In the genomic region with DNA sequence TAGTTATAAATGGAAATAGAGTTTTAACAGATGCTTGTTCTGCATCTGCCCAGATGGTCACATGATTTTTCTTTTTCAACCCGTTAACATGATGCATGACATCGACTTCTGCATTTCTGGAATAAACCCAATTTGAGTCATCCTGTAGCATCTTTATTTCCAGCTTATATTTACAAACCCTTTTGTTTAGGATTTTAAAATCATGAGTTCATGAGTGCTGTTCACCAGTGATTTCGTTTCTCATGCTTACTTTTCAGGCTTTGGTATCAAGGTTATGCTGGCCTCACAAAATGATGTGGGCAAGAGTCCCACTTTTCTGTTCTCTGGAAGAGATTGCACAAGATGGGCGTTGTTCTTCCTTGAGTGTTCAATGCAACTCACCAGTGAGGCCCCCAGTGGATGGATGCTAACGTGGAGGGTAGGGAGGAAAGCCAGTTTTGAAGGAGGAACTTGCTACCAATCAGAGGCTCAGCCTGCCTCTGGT, we compare ENCODE assay signal across 12 cellular contexts. TPM values are rescaled to one million over a fixed set of nuclear protein-coding genes. Genes with fewer than 3 reads are reported as not detected.
DNase-seq lines count a peak whose midpoint lies in the region; ATAC-seq lines count a peak whose summit lies in the region.
"Had no signal": no experiment of that assay in that cellular context is flagged by ENCODE, and none has a peak within 500 bp of the region (broad histone marks: within the 10 kb centered on the region; RNA-seq: fewer than 3 reads in every experiment).

No MANE protein-coding gene starts in this region.

- H3K4me3 ChIP-seq in skeletal muscle satellite cell (ENCODE audit: low read length), result no peak overlapping the region

- no peaks in the 10 kb centered on the region for H3K27me3 ChIP-seq in skeletal muscle satellite cell (ENCODE audit: control insufficient read depth, insufficient read depth, low read length)

- ATAC-seq in Right ventricle myocardium inferior, result peak; percentile 68
- no peak for ATAC-seq in GM19397 (IDR thresholded peaks at IDR 0.05; ENCODE audit: unreplicated experiment)
- ATAC-seq in GM21367 (IDR thresholded peaks at IDR 0.05; ENCODE audit: unreplicated experiment), result no peak
- no peak for ATAC-seq in GM19455 (IDR thresholded peaks at IDR 0.05; ENCODE audit: unreplicated experiment)

- H3K9ac ChIP-seq in skeletal muscle satellite cell (ENCODE audit: low read depth, low read length), result peak overlapping the region; percentile 14

- peaks cover 6% of the 10 kb centered on the region for H3K36me3 ChIP-seq in skeletal muscle satellite cell (ENCODE audit: insufficient read depth, low read length)

- H3K9me3 ChIP-seq in skeletal muscle satellite cell (replicated peaks; ENCODE audit: low read length), result no peaks in the 10 kb centered on the region

- DNase-seq in GM03348 (ENCODE audit: low spot score) (peak; percentile 75), SIG-M5 treated with dmso at 0.1 percent for 504 hours (lab: John Stamatoyannopoulos, UW; ENCODE audit: unreplicated experiment) (peak; percentile 74), Right ventricle myocardium inferior (ENCODE audit: missing footprints) (no peak)
- DNase-seq in activated T-cell treated with anti-CD3 and anti-CD28 coated beads, Interleukin-2, amount 50 U/mL, for 48 hours, result no peak
- DNase-seq: activated naive CD4-positive, alpha-beta T cell treated with Interleukin-2 at 50 U/mL for 16 hours; DND-41; midbrain; NCI-H774 had no signal

- H3K4me2 ChIP-seq in skeletal muscle satellite cell (ENCODE audit: low read length), result peak overlapping the region; percentile 29

- intact Hi-C loops in Right ventricle myocardium inferior (cut with DNase I), result no loop called here

- peaks cover 25% of the 10 kb centered on the region for H3K4me1 ChIP-seq in skeletal muscle satellite cell (ENCODE audit: control insufficient read depth, insufficient read depth, low read length)

RNA-seq across cellular contexts. Expression of gene HRH1, which starts 5.2 kb away (rescaled TPM):
- total RNA-seq in Right ventricle myocardium inferior, result 1.8 TPM
- total RNA-seq in skeletal muscle satellite cell (2012; rRNA removed), result 11.4 and 11.9 TPM in 2 replicates

Comparison
In these comparisons a context has a peak if more than half of its experiments do, and no peak if none do; other contexts are left out.
1. DNase-seq: peak in GM03348 (single experiment) and SIG-M5 treated with dmso at 0.1 percent for 504 hours (single experiment); none in Right ventricle myocardium inferior (single experiment) and activated T-cell treated with anti-CD3 and anti-CD28 coated beads, Interleukin-2, amount 50 U/mL, for 48 hours (0 of 2).